21 cellular contexts compared by ENCODE assay signal in genomic region chr14:57323703-57324102, GRCh38.
"Had no signal": no experiment of that assay in that cellular context is flagged by ENCODE, and none has a peak within 500 bp of the region (broad histone marks: within the 10 kb centered on the region; RNA-seq: fewer than 3 reads in every experiment).

No MANE protein-coding gene starts in this region.

- ATAC-seq: foreskin keratinocyte; left cardiac atrium; natural killer cell treated with Interleukin-12 subunit alpha and Interleukin-12 subunit beta and Interleukin-15 and Interleukin-18, amount 100 ng/mL, for 72 hours; right cardiac atrium had no signal

- H3K4me1 ChIP-seq: left ventricle myocardium inferior, neural progenitor cell, stomach, transverse colon had no signal

- H3K9me3 ChIP-seq: left ventricle myocardium inferior, ovary, stomach, thoracic aorta, transverse colon had no signal

- H3K27ac ChIP-seq: foreskin keratinocyte, left ventricle myocardium inferior, neural progenitor cell, ovary, stomach, thoracic aorta, transverse colon had no signal

- DNase-seq: dermis blood vessel endothelial cell; erythroblast; foreskin keratinocyte; immature natural killer cell; left cardiac atrium; left ventricle myocardium inferior; mesenchymal stem cell; midbrain; nucleus accumbens; ovary; right cardiac atrium; small intestine; stimulated activated CD4-positive, alpha-beta T cell treated with anti-CD3 and anti-CD28 coated beads, Interleukin-12 subunit alpha, Interleukin-12 subunit beta, amount 100 ng/mL, for 4 hours; stimulated activated naive CD4-positive, alpha-beta T cell; stomach; substantia nigra; transverse colon had no signal

- H3K36me3 ChIP-seq: left ventricle myocardium inferior, neural progenitor cell, ovary, stomach, thoracic aorta, transverse colon had no signal

- H3K27me3 ChIP-seq: neural progenitor cell, ovary had no signal

- H3K4me3 ChIP-seq: left ventricle myocardium inferior, lung, neural progenitor cell, ovary, stomach, thoracic aorta, transverse colon had no signal
